In the genomic region with DNA sequence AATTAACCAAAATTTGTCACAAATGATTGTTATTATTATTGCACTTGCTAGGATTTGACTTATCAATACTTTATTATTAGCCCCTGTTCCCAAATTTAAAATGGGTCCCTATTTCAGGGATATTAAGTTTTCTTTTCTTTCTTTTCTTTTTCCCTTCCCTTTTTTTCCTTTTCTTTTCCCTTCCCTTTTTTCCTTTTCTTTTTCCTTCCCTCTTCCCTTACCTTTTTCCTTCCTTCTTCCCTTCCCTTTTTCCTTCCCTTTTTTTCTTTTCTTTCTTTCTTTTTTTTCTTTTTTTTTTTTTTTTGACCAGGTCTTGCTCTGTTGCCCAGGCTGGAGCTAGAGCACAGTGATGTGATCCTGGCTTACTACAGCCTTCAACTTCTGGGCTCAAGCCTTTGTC, we compare ENCODE assay signal across 26 cellular contexts. TPM values are rescaled to one million over a fixed set of nuclear protein-coding genes. Genes with fewer than 3 reads are reported as not detected.
DNase-seq lines count a peak whose midpoint lies in the region; ATAC-seq, FAIRE-seq and TF ChIP-seq lines count a peak whose summit lies in the region.
"Had no signal": no experiment of that assay in that cellular context is flagged by ENCODE, and none has a peak within 500 bp of the region (broad histone marks: within the 10 kb centered on the region; RNA-seq: fewer than 3 reads in every experiment).

No MANE protein-coding gene starts in this region.

- no peak overlapping the region for H2AK5ac ChIP-seq in trophoblast cell (ENCODE audit: low read length)

- no peak overlapping the region for H2BK12ac ChIP-seq in trophoblast cell (ENCODE audit: low read length)

- no peak overlapping the region for H3K18ac ChIP-seq in trophoblast cell (ENCODE audit: low read length)

- H3K9me3 ChIP-seq in breast epithelium (no peaks in the 10 kb centered on the region), T-helper 17 cell (ENCODE audit: control insufficient read depth, low read length, poor library complexity, severe bottlenecking) (no peaks in the 10 kb centered on the region), K562 (replicated peaks; ENCODE audit: control insufficient read depth, insufficient read depth, low read depth, low read length) (no peaks in the 10 kb centered on the region), trophoblast cell (ENCODE audit: insufficient read depth, low read depth, low read length) (no peaks in the 10 kb centered on the region)
- H3K9me3 ChIP-seq: A549 had no signal

- no peak overlapping the region for H3K14ac ChIP-seq in trophoblast cell (ENCODE audit: low read length)

- H3K27ac ChIP-seq in breast epithelium: no peak overlapping the region
- H3K27ac ChIP-seq in K562 (ENCODE audit: extremely low read depth, low read depth, low read length): no peak overlapping the region
- no peak overlapping the region for H3K27ac ChIP-seq in trophoblast cell (ENCODE audit: low read depth, low read length)
- H3K27ac ChIP-seq: 22Rv1; A549; BLaER1 treated with 17β-estradiol and CSF1 and Interleukin-3, amounts not matched to agents 10 nM and 100 nM; C4-2B had no signal

- H4K8ac ChIP-seq in trophoblast cell (ENCODE audit: low read depth, low read length): no peak overlapping the region

- H2AFZ ChIP-seq in K562 (ENCODE audit: low read depth, low read length) (no peak overlapping the region), trophoblast cell (ENCODE audit: insufficient read depth, low read length, poor library complexity) (no peak overlapping the region)

- no peak overlapping the region for H3K23ac ChIP-seq in trophoblast cell (ENCODE audit: low read length)

- no peaks in the 10 kb centered on the region for H3K36me3 Mint-ChIP-seq in MCF 10A (ENCODE audit: insufficient read depth, unreplicated experiment)
- no peaks in the 10 kb centered on the region for H3K36me3 Mint-ChIP-seq in T-helper 17 cell (ENCODE audit: low read depth)
- H3K36me3 Mint-ChIP-seq: CD8-positive, alpha-beta T cell had no signal

- H3K9me1 ChIP-seq in K562 (ENCODE audit: control insufficient read depth, insufficient read depth, low read length): no peaks in the 10 kb centered on the region

- POLR2A ChIA-PET in MCF 10A (lab: Yijun Ruan, JAX): interaction anchor here (2.9 kb wide), 1 partner anchor 33 kb away, joined by 30 read pairs; a partner anchor contains a TSS
- POLR2A ChIA-PET in K562 (lab: Yijun Ruan, JAX): no interaction called here

- TF ChIP-seq CTCF in MCF 10A (IDR thresholded peaks at IDR 0.05; ENCODE audit: unreplicated experiment) (no peak), breast epithelium (IDR thresholded peaks at IDR 0.05) (no peak), K562 (IDR thresholded peaks at IDR 0.05 in 2 of 3, conservative IDR thresholded peaks at IDR 0.05 in 1 of 3; ENCODE audit: insufficient read depth in 2 of 3, low read depth in 1 of 3, low read length in 3 of 3) (no peak)

- no peak for DNase-seq in MCF 10A (ENCODE audit: unreplicated experiment)
- DNase-seq in breast epithelium (ENCODE audit: low spot score in 2 of 2): no peak
- DNase-seq in T-helper 17 cell: no peak
- DNase-seq in K562 (ENCODE audit: extremely low read depth in 1 of 4, low spot score in 3 of 4): no peak
- DNase-seq in trophoblast cell: no peak
- no peak for DNase-seq in NCI-H2081 treated with DMSO at 0.1 percent for 48 hours (lab: John Stamatoyannopoulos, UW)
- DNase-seq in activated gamma-delta T cell (lab: John Stamatoyannopoulos, UW): no peak
- DNase-seq in activated CD4-positive, alpha-beta T cell treated with anti-CD3 and anti-CD28 coated beads for 48 hours: no peak
- DNase-seq: AML-193; CD4-positive, alpha-beta T cell; CD8-positive, alpha-beta T cell; DMS 273 treated with DMSO at 0.1 percent for 48 hours; DMS153; DMS53; DMS79; DND-41; EL; GDM1 had no signal

- H3K4me3 Mint-ChIP-seq in MCF 10A (ENCODE audit: unreplicated experiment) (no peak overlapping the region), T-helper 17 cell (peak overlapping the region; percentile 34)
- H3K4me3 Mint-ChIP-seq: B cell; CD4-positive, alpha-beta T cell; CD8-positive, alpha-beta T cell had no signal

- H3K4me3 ChIP-seq in breast epithelium (no peak overlapping the region), K562 (no peak overlapping the region), trophoblast cell (ENCODE audit: low read depth, low read length) (no peak overlapping the region)
- H3K4me3 ChIP-seq: A549; BLaER1 treated with 17β-estradiol and CSF1 and Interleukin-3, amounts not matched to agents 10 nM and 100 nM; GM12878 had no signal

- H3K27me3 ChIP-seq in breast epithelium (no peaks in the 10 kb centered on the region), K562 (ENCODE audit: control insufficient read depth in 2 of 2, insufficient read depth in 2 of 2, low read length in 2 of 2) (no peaks in the 10 kb centered on the region), trophoblast cell (ENCODE audit: insufficient read depth, low read length) (no peaks in the 10 kb centered on the region)
- H3K27me3 ChIP-seq: BLaER1 treated with 17β-estradiol and CSF1 and Interleukin-3, amounts not matched to agents 10 nM and 100 nM had no signal

- H3K4me1 ChIP-seq in breast epithelium (no peaks in the 10 kb centered on the region), K562 (replicated peaks in 1 of 2; ENCODE audit: control insufficient read depth in 2 of 2, insufficient read depth in 2 of 2, low read length in 2 of 2) (peaks cover 0 to 22% of the 10 kb centered on the region in 2 experiments; a peak in 3 of 5 replicates), trophoblast cell (ENCODE audit: control insufficient read depth in 1 of 2, insufficient read depth in 2 of 2, low read length in 2 of 2) (no peaks in the 10 kb centered on the region)
- H3K4me1 ChIP-seq: BLaER1 treated with 17β-estradiol and CSF1 and Interleukin-3, amounts not matched to agents 10 nM and 100 nM had no signal

- no peak overlapping the region for H2BK5ac ChIP-seq in trophoblast cell (ENCODE audit: low read depth, low read length, poor library complexity)

- no peak overlapping the region for H4K91ac ChIP-seq in trophoblast cell (ENCODE audit: low read depth, low read length)

- no peaks in the 10 kb centered on the region for H3K9me3 Mint-ChIP-seq in MCF 10A (ENCODE audit: unreplicated experiment)
- H3K9me3 Mint-ChIP-seq: CD4-positive, alpha-beta T cell; CD8-positive, alpha-beta T cell had no signal

- H4K20me1 ChIP-seq in K562 (replicated peaks; ENCODE audit: control insufficient read depth, insufficient read depth, low read length): peaks cover 7% of the 10 kb centered on the region; the same call in 1 of the 2 replicates

- H3K27ac Mint-ChIP-seq in MCF 10A (ENCODE audit: low read depth, unreplicated experiment) (peak overlapping the region; percentile 62), T-helper 17 cell (no peak overlapping the region)
- H3K27ac Mint-ChIP-seq: B cell; CD4-positive, alpha-beta T cell; CD8-positive, alpha-beta T cell had no signal

- no peak overlapping the region for H2BK120ac ChIP-seq in trophoblast cell (ENCODE audit: insufficient read depth, low read length, poor library complexity)

- no peaks in the 10 kb centered on the region for H3K79me1 ChIP-seq in trophoblast cell (ENCODE audit: low read length)

- H4K12ac ChIP-seq in trophoblast cell (ENCODE audit: low read depth, low read length): no peak overlapping the region

- peak overlapping the region; percentile 55 for H3K4ac ChIP-seq in trophoblast cell (ENCODE audit: low read depth, low read length)

- H3K27me3 Mint-ChIP-seq in MCF 10A (ENCODE audit: insufficient read depth, unreplicated experiment) (no peaks in the 10 kb centered on the region), T-helper 17 cell (no peaks in the 10 kb centered on the region)

- H3K79me2 ChIP-seq in K562 (ENCODE audit: control insufficient read depth, insufficient read depth, low read length): peaks cover 30% of the 10 kb centered on the region; the same call in 2 of the 3 replicates
- H3K79me2 ChIP-seq in trophoblast cell (ENCODE audit: control insufficient read depth, insufficient read depth, low read length, poor library complexity): no peaks in the 10 kb centered on the region

- CTCF ChIA-PET in MCF 10A (lab: Yijun Ruan, JAX): no interaction called here
- CTCF ChIA-PET in K562 (lab: Yijun Ruan, JAX; ENCODE audit: low intra/inter-chr PET ratio): no interaction called here

- TF ChIP-seq POLR2A in breast epithelium (IDR thresholded peaks at IDR 0.05): no peak
- TF ChIP-seq POLR2A in K562 (conservative IDR thresholded peaks at IDR 0.05): no peak

- no peak for TF ChIP-seq RAD21 in K562 (CRISPR knock-in tag; conservative IDR thresholded peaks at IDR 0.05 in 1 of 2, IDR thresholded peaks at IDR 0.05 in 1 of 2)

- H3K36me3 ChIP-seq in breast epithelium (peaks cover 4% of the 10 kb centered on the region), K562 (ENCODE audit: control insufficient read depth, insufficient read depth, low read length) (no peaks in the 10 kb centered on the region), trophoblast cell (ENCODE audit: control insufficient read depth in 1 of 2, insufficient read depth in 2 of 2, low read length in 2 of 2) (no peaks in the 10 kb centered on the region)
- H3K36me3 ChIP-seq: BLaER1 treated with 17β-estradiol and CSF1 and Interleukin-3, amounts not matched to agents 10 nM and 100 nM had no signal

- BruUV-seq in MCF 10A (replicated peaks; lab: Mats Ljungman, UMichigan) (no TSS peak), K562 (replicated peaks; lab: Mats Ljungman, UMichigan) (no TSS peak)

- H3K4me2 ChIP-seq in K562 (ENCODE audit: insufficient read depth, low read length): no peak overlapping the region
- no peak overlapping the region for H3K4me2 ChIP-seq in trophoblast cell (ENCODE audit: low read length)
- H3K4me2 ChIP-seq: A549; BLaER1 treated with 17β-estradiol and CSF1 and Interleukin-3, amounts not matched to agents 10 nM and 100 nM had no signal

- intact Hi-C loops in MCF 10A (cut with micrococcal nuclease) (no loop called here), breast epithelium (cut with DNase I; ENCODE audit: low total_unique reads) (loop anchor here (5.0 kb wide), 1 partner anchor 141 kb away; no protein-coding TSS in a partner anchor), K562 (cut with micrococcal nuclease) (no loop called here)

- H3K9ac ChIP-seq in K562 (ENCODE audit: insufficient read depth in 1 of 2, low read depth in 2 of 2, low read length in 2 of 2) (no peak overlapping the region), trophoblast cell (ENCODE audit: low read length) (no peak overlapping the region)
- H3K9ac ChIP-seq: BLaER1 treated with 17β-estradiol and CSF1 and Interleukin-3, amounts not matched to agents 10 nM and 100 nM had no signal

- ATAC-seq in T-helper 17 cell (no peak), K562 (no peak)
- ATAC-seq: A549; CD8-positive, alpha-beta T cell; GM12878 had no signal

- no peak for FAIRE-seq in K562 (lab: Jason Lieb, UNC)
- FAIRE-seq: A549, GM12878, GM12892, GM18507 had no signal

- no peak for TF ChIP-seq EP300 in K562 (IDR thresholded peaks at IDR 0.05; ENCODE audit: low read length)

- peaks cover 50% of the 10 kb centered on the region for H3K4me1 Mint-ChIP-seq in MCF 10A (ENCODE audit: insufficient read depth, unreplicated experiment)
- H3K4me1 Mint-ChIP-seq in T-helper 17 cell: peaks cover 23% of the 10 kb centered on the region
- H3K4me1 Mint-ChIP-seq: B cell had no signal

- in situ Hi-C loops in K562 (cut with MboI): no loop called here

RNA-seq across cellular contexts. Expression of a gene that starts 33.8 kb away (rescaled TPM):
- total RNA-seq in MCF 10A (2022) (38.6 and 42.4 TPM in 2 replicates), breast epithelium (10 to 100 TPM; 37.4 to 40.4 (median 40.3) TPM), T-helper 17 cell (1 to 10 TPM; 5.8 to 6.3 TPM), K562 (2014; rRNA removed) (19.3 and 21.1 TPM in 2 replicates), K562 (2014; rRNA removed; fragmentation: Illumina TruSeq; extraction: Trizol) (21.6 and 25.9 TPM in 2 replicates), K562 (2015; rRNA removed; fragmentation: Illumina TruSeq; extraction: Trizol) (23.8 and 25.5 TPM in 2 replicates), K562 (2021) (36.8 and 39.4 TPM in 2 replicates)
- total RNA-seq in K562 (2011; cell fraction: chromatin; rRNA removed; ENCODE audit: low replicate concordance): 4.6 and 29.4 TPM in 2 replicates
- total RNA-seq in K562 (2011; cell fraction: nucleolus; rRNA removed): 2.0 and 3.8 TPM in 2 replicates
- 9.3 and 9.9 TPM in 2 replicates for total RNA-seq in K562 (2011; cell fraction: nucleoplasm; rRNA removed)
- polyA plus RNA-seq in K562 (2011; rRNA removed) (3.7 and 11.8 TPM in 2 replicates), K562 (2014; fragmentation: Illumina TruSeq; extraction: Trizol) (18.9 and 19.6 TPM in 2 replicates), K562 (2014; fragmentation: Nextera tagmentation; extraction: Ambion mirVana) (1 to 10 TPM; 3.9 to 5.6 TPM), K562 (2014; rRNA removed) (13.1 and 13.6 TPM in 2 replicates)
- polyA plus RNA-seq in K562 (2011; cell fraction: cytosol; rRNA removed): 1.2 and 6.5 TPM in 2 replicates
- polyA plus RNA-seq in K562 (2011; cell fraction: nucleus; rRNA removed): 5.6 and 25.8 TPM in 2 replicates
- polyA plus RNA-seq in K562 (2012): 11.4 and 14.0 TPM in 2 replicates
- polyA minus RNA-seq in K562 (2011; rRNA and poly(A)+ RNA removed): 5.0 and 26.1 TPM in 2 replicates
- polyA minus RNA-seq in K562 (2011; cell fraction: cytosol; rRNA and poly(A)+ RNA removed): 2.3 and 15.6 TPM in 2 replicates
- polyA minus RNA-seq in K562 (2011; cell fraction: nucleus; rRNA and poly(A)+ RNA removed): 5.1 and 31.1 TPM in 2 replicates
- 21.6 and 22.7 TPM in 2 replicates for polyA plus RNA-seq in trophoblast cell (2013)
